8 cellular contexts compared by ENCODE assay signal in the genomic region with DNA sequence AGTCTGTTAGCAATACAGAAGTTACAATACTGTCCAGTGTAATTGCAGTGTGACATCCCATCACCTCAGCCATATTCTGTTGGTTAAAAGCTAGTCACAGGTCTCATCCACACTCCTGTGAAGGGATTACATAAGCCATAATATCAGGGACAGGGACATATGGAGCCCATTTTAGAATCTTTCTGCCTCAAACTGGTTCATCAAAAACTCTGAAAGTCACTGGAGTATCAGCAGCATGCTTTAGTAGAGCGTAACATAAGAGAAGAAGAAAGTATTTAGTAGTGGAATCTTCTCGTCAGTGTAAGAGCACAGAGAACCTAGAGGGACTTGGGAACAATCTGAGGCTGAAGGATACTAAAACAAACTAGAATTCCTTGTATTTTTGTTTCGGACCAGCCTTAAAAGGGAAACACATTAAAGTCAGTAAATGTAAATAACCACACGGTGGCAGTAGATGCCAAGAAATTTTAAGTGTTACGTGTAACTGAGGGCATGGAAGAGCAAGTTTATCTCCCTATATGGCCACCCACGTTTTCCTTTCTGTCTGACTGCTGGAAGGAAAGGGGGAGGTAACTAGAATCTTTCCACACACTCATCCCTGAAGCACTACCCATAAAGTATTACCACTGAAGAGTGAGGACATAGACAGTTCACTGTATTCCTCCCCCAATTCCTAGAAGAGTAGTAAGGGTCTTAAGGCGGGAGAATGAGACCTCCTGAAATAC. TPM values are rescaled to one million over a fixed set of nuclear protein-coding genes. Genes with fewer than 3 reads are reported as not detected.
A peak's percentile ranks its signal among the peaks of the same experiment; 100 is the strongest.
DNase-seq lines count a peak whose midpoint lies in the region; ATAC-seq and TF ChIP-seq lines count a peak whose summit lies in the region.

No MANE protein-coding gene starts in this region.

- H3K4me2 ChIP-seq in DOHH2 (ENCODE audit: low read length) (peak overlapping the region; percentile 43), neuronal stem cell (ENCODE audit: insufficient read depth, low read length, poor library complexity, severe bottlenecking) (no peak overlapping the region)

- no CpG with 5 or more reads among the region's 7 CpGs for WGBS in neuronal stem cell (ENCODE audit: extremely low coverage in 2 of 2, insufficient read length in 2 of 2, insufficient replicate concordance in 1 of 2), 2 donors

- H3K79me2 ChIP-seq in DOHH2 (ENCODE audit: control insufficient read depth, low read length) = no peaks in the 10 kb centered on the region

- H3K27me3 ChIP-seq in DOHH2 (ENCODE audit: control insufficient read depth, low read length) = peaks cover 20% of the 10 kb centered on the region
- peaks cover 0 to 6% (median 0%) of the 10 kb centered on the region in 3 experiments for H3K27me3 ChIP-seq in neuronal stem cell (ENCODE audit: control insufficient read depth in 3 of 3, insufficient read depth in 3 of 3, low read depth in 1 of 3, low read length in 3 of 3)

- peak; percentile 94 for ATAC-seq in GM19463 (IDR thresholded peaks at IDR 0.05; ENCODE audit: unreplicated experiment)
- ATAC-seq in HG03460 (IDR thresholded peaks at IDR 0.05; ENCODE audit: unreplicated experiment) = peak; percentile 90

- no peaks in the 10 kb centered on the region for H3K9me3 ChIP-seq in DOHH2 (ENCODE audit: control insufficient read depth, insufficient read depth, low read length)
- H3K9me3 ChIP-seq in neuronal stem cell (replicated peaks in 1 of 2; ENCODE audit: control insufficient read depth in 2 of 2, insufficient read depth in 1 of 2, low read depth in 1 of 2, low read length in 2 of 2) = no peaks in the 10 kb centered on the region

- peak overlapping the region; percentile 88 for H2AFZ ChIP-seq in neuronal stem cell (ENCODE audit: low read length)

- TF ChIP-seq CTCF in DOHH2 (IDR thresholded peaks at IDR 0.05; ENCODE audit: low read depth, low read length, poor library complexity, severe bottlenecking) = peak; percentile 72

- no peak overlapping the region for H2BK120ac ChIP-seq in neuronal stem cell (ENCODE audit: low read depth, low read length)

- peak overlapping the region; percentile 18; the same call in 1 of the 2 replicates for H3K4me3 ChIP-seq in DOHH2 (ENCODE audit: low read length)
- peak overlapping the region in 1 of 2 donors; percentile 17 for H3K4me3 ChIP-seq in neuronal stem cell (ENCODE audit: low read length in 2 of 2)

- no peak overlapping the region for H3K27ac ChIP-seq in DOHH2 (ENCODE audit: low read depth, low read length)
- H3K27ac ChIP-seq in neuronal stem cell (replicated peaks; ENCODE audit: low read length) = no peak overlapping the region

- no peak overlapping the region for H3K14ac ChIP-seq in neuronal stem cell (ENCODE audit: low read length)

- no peaks in the 10 kb centered on the region for H3K79me1 ChIP-seq in neuronal stem cell (ENCODE audit: low read depth, low read length)

- no peak overlapping the region for H3K23ac ChIP-seq in neuronal stem cell (ENCODE audit: low read depth, low read length, poor library complexity)

- H4K20me1 ChIP-seq in DOHH2 (ENCODE audit: control insufficient read depth, insufficient read depth, low read depth, low read length) = no peaks in the 10 kb centered on the region

- no peak overlapping the region for H3K9ac ChIP-seq in neuronal stem cell (ENCODE audit: low read depth, low read length, poor library complexity)

- H3K9me2 ChIP-seq in DOHH2 (replicated peaks; ENCODE audit: control insufficient read depth, low read length) = no peaks in the 10 kb centered on the region

- no peak overlapping the region for H4K8ac ChIP-seq in neuronal stem cell (ENCODE audit: low read depth, low read length)

- no peaks in the 10 kb centered on the region for H3F3A ChIP-seq in DOHH2 (ENCODE audit: control insufficient read depth, insufficient read depth)

- H4K91ac ChIP-seq in neuronal stem cell (ENCODE audit: low read depth, low read length, poor library complexity) = no peak overlapping the region

- peak; percentile 69 for DNase-seq in NCI-H345 (lab: John Stamatoyannopoulos, UW)
- DNase-seq in activated CD4-positive, alpha-beta T cell treated with anti-CD3 and anti-CD28 coated beads, Interleukin-2, amount 50 U/mL, for 1 hour = peak; percentile 1
- DNase-seq in foreskin melanocyte = peak; percentile 79
- peak; percentile 74 for DNase-seq in neuronal stem cell (ENCODE audit: low spot score)
- DNase-seq in occipital lobe (lab: John Stamatoyannopoulos, UW) = no peak

- no peak overlapping the region for H2BK12ac ChIP-seq in neuronal stem cell (ENCODE audit: low read length)

- no peak overlapping the region for H2BK15ac ChIP-seq in neuronal stem cell (ENCODE audit: low read length)

- H2AK5ac ChIP-seq in neuronal stem cell (ENCODE audit: low read depth, low read length) = no peak overlapping the region

- H3K4ac ChIP-seq in neuronal stem cell (ENCODE audit: low read length) = no peak overlapping the region

- H3K36me3 ChIP-seq in DOHH2 (ENCODE audit: control insufficient read depth, low read length) (no peaks in the 10 kb centered on the region), neuronal stem cell (replicated peaks in 1 of 2; ENCODE audit: control insufficient read depth in 2 of 2, insufficient read depth in 2 of 2, low read length in 2 of 2) (no peaks in the 10 kb centered on the region)

- H3K4me1 ChIP-seq in DOHH2 (ENCODE audit: control insufficient read depth, low read length) (peaks cover 15% of the 10 kb centered on the region), neuronal stem cell (ENCODE audit: control insufficient read depth in 2 of 2, insufficient read depth in 1 of 2, low read depth in 1 of 2, low read length in 2 of 2) (peaks cover 0 to 5% of the 10 kb centered on the region in 2 donors)

- no peak overlapping the region for H3K18ac ChIP-seq in neuronal stem cell (ENCODE audit: low read length)

- no peak overlapping the region for H2BK5ac ChIP-seq in neuronal stem cell (ENCODE audit: low read length)

RNA-seq across cellular contexts. Expression of a gene that starts 41.6 kb away (rescaled TPM):
- polyA plus RNA-seq in neuronal stem cell (2013, experiment 1 of 2) = 6.4 TPM
- 6.4 TPM for polyA plus RNA-seq in neuronal stem cell (2013, experiment 2 of 2)
- 34.3 TPM for total RNA-seq in occipital lobe

RNA-seq across cellular contexts. Expression of a gene that starts 42.1 kb away (rescaled TPM):
- polyA plus RNA-seq in neuronal stem cell (2013, experiment 1 of 2) = 2.0 TPM
- polyA plus RNA-seq in neuronal stem cell (2013, experiment 2 of 2) = 1.8 TPM
- total RNA-seq in occipital lobe = 1.9 TPM
